In the genomic region with DNA sequence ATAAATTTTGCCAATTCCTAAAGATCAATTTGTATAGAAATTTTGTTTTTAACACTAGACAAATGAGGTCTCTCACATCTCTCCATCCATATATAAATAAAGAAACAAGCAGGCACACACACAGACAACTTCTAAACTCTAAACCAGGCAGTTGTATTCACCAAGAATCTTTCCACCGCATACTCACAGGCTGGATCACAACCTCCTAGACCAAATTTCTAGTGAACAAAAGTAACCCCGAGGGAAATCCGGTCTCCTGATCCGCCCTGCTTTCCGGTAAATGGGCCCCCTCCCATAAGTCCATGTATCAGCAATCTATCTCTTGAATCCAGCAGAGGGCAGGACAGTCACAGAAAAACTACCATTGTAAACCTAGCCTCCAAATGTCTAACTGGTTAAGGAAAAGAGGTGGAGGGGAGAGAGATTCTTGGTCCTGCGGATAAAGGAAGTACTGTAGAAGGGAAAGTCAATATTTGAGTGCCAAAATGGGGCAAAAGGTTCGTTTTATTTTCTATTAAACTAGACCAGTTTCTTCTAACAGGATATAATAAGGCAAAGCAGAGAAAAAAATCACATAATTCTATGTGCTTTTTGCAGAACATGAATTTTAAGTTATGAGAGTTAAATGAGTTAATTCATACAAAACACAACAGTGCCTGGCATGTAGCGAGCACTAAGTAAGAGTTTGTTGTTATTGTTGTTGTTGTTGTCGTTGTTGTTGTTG, we compare ENCODE assay signal across 8 cellular contexts. TPM values are rescaled to one million over a fixed set of nuclear protein-coding genes. Genes with fewer than 3 reads are reported as not detected.
DNase-seq lines count a peak whose midpoint lies in the region; ATAC-seq, FAIRE-seq and TF ChIP-seq lines count a peak whose summit lies in the region.

No MANE protein-coding gene starts in this region.

- TF ChIP-seq CTCF in BE2C (IDR thresholded peaks at IDR 0.05; ENCODE audit: low read depth, low read length), result peak; percentile 85
- TF ChIP-seq CTCF in natural killer cell (IDR thresholded peaks at IDR 0.05), result peak; percentile 87

- H3K36me3 ChIP-seq in BE2C, result no peaks in the 10 kb centered on the region
- H3K36me3 ChIP-seq in subcutaneous abdominal adipose tissue (ENCODE audit: control insufficient read depth in 5 of 5, insufficient read depth in 5 of 5, low read length in 5 of 5), result no peaks in the 10 kb centered on the region

- H3K9me3 ChIP-seq in BE2C, result no peaks in the 10 kb centered on the region
- no peaks in the 10 kb centered on the region for H3K9me3 ChIP-seq in subcutaneous abdominal adipose tissue (ENCODE audit: control insufficient read depth in 5 of 5, low read length in 5 of 5)

- peak overlapping the region; percentile 1; the same call in 1 of the 2 replicates for H3K4me3 ChIP-seq in BE2C (ENCODE audit: low read depth, low read length)
- H3K4me3 ChIP-seq in Jurkat, Clone E6-1 (ENCODE audit: low read length), result peak overlapping the region; percentile 44
- peak overlapping the region in 1 of 5 donors; percentile 28 for H3K4me3 ChIP-seq in subcutaneous abdominal adipose tissue (ENCODE audit: low read depth in 1 of 5, low read length in 5 of 5)

- intact Hi-C loops in natural killer cell (cut with micrococcal nuclease), result loop anchor here (1.0 kb wide), 2 partner anchors 87 to 144 kb away; no protein-coding TSS in a partner anchor

- H3K9me3 Mint-ChIP-seq in natural killer cell, result no peaks in the 10 kb centered on the region

- H3K4me1 Mint-ChIP-seq in natural killer cell, result peaks cover 16 to 23% of the 10 kb centered on the region in 2 donors

- H3K36me3 Mint-ChIP-seq in natural killer cell, result no peaks in the 10 kb centered on the region

- H3K27me3 ChIP-seq in BE2C (no peaks in the 10 kb centered on the region), subcutaneous abdominal adipose tissue (ENCODE audit: control insufficient read depth in 5 of 5, insufficient read depth in 4 of 5, low read length in 5 of 5) (no peaks in the 10 kb centered on the region)

- H3K27ac ChIP-seq in subcutaneous abdominal adipose tissue (ENCODE audit: low read depth, low read length), result peak overlapping the region; percentile 44

- H3K9ac ChIP-seq in subcutaneous abdominal adipose tissue (ENCODE audit: low read length in 5 of 5), result no peak overlapping the region

- peak; percentile 97 for FAIRE-seq in GM19239 (lab: Jason Lieb, UNC)

- H3K4me1 ChIP-seq in BE2C, result peaks cover 2% of the 10 kb centered on the region; the same call in 1 of the 2 replicates
- peaks cover 2 to 27% (median 12%) of the 10 kb centered on the region in 5 donors for H3K4me1 ChIP-seq in subcutaneous abdominal adipose tissue (ENCODE audit: control insufficient read depth in 5 of 5, insufficient read depth in 5 of 5, low read length in 5 of 5)

- no peaks in the 10 kb centered on the region for H3K27me3 Mint-ChIP-seq in natural killer cell (ENCODE audit: low read depth in 2 of 2)

- DNase-seq in BE2C, result peak; percentile 70
- DNase-seq in GM19239 (ENCODE audit: insufficient read length, low spot score), result peak; percentile 55
- peak; percentile 92 for DNase-seq in Jurkat, Clone E6-1 (ENCODE audit: low read depth, low spot score)
- peak; percentile 91 for DNase-seq in OCI-M1 (lab: John Stamatoyannopoulos, UW)
- peak; percentile 61 to 67 for DNase-seq in activated T-cell treated with anti-CD3 and anti-CD28 coated beads, Interleukin-2, amount 50 U/mL, for 48 hours
- peak; percentile 79 for DNase-seq in fibroblast of gingiva (ENCODE audit: low read depth)
- no peak for DNase-seq in natural killer cell

- H3K27ac Mint-ChIP-seq in natural killer cell, result no peak overlapping the region

- no peak overlapping the region for H3K4me3 Mint-ChIP-seq in natural killer cell

- ATAC-seq in natural killer cell, result peak; percentile 36 to 54 (median 43)

RNA-seq across cellular contexts. Expression of a gene that starts 4.8 kb away (rescaled TPM):
- polyA plus RNA-seq in BE2C (2012; ENCODE audit: insufficient read depth, insufficient read length, low read depth), result 11.1 TPM
- polyA plus RNA-seq in Jurkat, Clone E6-1 (2012; ENCODE audit: insufficient read depth, insufficient read length), result 17.1 TPM
- total RNA-seq in natural killer cell, result 10 to 100 TPM; 21.9 to 23.2 (median 22.1) TPM

RNA-seq across cellular contexts. Expression of a gene that starts 56.2 kb away (rescaled TPM):
- polyA plus RNA-seq in BE2C (2012; ENCODE audit: insufficient read depth, insufficient read length, low read depth), result 159 TPM
- polyA plus RNA-seq in Jurkat, Clone E6-1 (2012; ENCODE audit: insufficient read depth, insufficient read length), result 240 TPM
- total RNA-seq in natural killer cell, result 100 to 1,000 TPM; 150 to 244 (median 192) TPM
